ENCODE assay signal across 1 cellular context in the genomic region with DNA sequence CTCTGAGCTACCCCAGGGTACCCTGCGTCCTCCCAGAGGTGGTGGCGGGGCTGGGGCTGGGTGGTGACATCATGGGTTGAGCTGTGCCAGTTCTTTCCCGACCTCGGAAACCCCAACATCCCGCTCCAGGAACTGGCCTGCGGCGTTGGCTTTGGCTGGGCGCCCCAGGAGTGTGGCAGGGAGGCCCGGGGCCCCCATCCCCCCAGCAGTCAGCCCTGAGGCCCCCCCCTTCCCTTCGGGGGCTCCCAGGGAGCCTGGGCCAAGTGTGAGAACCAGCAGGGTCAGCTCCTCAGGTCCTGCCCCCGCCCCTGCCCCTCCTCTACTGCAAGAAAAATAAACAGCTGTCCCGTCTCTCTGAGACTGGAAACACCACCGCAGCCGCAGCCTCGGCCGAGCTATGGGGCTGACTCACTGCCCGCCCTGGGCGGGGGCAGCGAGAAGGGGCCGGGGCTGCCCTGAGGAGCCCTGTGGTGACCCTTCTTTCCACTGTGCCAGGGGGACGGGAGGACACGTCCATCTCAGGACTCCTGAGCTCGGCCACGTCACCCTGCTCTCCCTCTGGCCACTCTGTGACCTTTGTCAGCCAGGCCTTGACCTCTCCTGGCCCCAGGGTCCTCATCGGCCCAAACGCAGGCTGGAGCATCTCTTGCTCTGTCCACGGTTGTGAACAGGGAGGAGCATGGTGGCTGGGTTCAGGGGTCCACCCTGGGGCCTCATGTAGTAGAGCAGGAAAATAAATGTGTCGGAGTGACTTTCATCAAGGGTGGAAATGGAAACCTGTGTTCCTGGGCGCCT.
TF ChIP-seq lines count a peak whose summit lies in the region.

No MANE protein-coding gene starts in this region.

TF ChIP-seq in WTC11, 78 proteins besides CTCF, POLR2A, EP300 and RAD21 (continued from another document):
- TF ChIP-seq, protein P1, sequence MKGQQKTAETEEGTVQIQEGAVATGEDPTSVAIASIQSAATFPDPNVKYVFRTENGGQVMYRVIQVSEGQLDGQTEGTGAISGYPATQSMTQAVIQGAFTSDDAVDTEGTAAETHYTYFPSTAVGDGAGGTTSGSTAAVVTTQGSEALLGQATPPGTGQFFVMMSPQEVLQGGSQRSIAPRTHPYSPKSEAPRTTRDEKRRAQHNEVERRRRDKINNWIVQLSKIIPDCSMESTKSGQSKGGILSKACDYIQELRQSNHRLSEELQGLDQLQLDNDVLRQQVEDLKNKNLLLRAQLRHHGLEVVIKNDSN (CRISPR knock-in tag; IDR thresholded peaks at IDR 0.05), result no peak
- no peak for TF ChIP-seq ESRRA (CRISPR knock-in tag; IDR thresholded peaks at IDR 0.05; ENCODE audit: borderline replicate concordance)
- TF ChIP-seq, protein P2, sequence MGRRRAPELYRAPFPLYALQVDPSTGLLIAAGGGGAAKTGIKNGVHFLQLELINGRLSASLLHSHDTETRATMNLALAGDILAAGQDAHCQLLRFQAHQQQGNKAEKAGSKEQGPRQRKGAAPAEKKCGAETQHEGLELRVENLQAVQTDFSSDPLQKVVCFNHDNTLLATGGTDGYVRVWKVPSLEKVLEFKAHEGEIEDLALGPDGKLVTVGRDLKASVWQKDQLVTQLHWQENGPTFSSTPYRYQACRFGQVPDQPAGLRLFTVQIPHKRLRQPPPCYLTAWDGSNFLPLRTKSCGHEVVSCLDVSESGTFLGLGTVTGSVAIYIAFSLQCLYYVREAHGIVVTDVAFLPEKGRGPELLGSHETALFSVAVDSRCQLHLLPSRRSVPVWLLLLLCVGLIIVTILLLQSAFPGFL (CRISPR knock-in tag; IDR thresholded peaks at IDR 0.05; ENCODE audit: borderline replicate concordance), result no peak
- no peak for TF ChIP-seq SP1 (CRISPR knock-in tag; conservative IDR thresholded peaks at IDR 0.05)
- TF ChIP-seq NFE2L1 (CRISPR knock-in tag; IDR thresholded peaks at IDR 0.05), result no peak
- TF ChIP-seq, protein P3, sequence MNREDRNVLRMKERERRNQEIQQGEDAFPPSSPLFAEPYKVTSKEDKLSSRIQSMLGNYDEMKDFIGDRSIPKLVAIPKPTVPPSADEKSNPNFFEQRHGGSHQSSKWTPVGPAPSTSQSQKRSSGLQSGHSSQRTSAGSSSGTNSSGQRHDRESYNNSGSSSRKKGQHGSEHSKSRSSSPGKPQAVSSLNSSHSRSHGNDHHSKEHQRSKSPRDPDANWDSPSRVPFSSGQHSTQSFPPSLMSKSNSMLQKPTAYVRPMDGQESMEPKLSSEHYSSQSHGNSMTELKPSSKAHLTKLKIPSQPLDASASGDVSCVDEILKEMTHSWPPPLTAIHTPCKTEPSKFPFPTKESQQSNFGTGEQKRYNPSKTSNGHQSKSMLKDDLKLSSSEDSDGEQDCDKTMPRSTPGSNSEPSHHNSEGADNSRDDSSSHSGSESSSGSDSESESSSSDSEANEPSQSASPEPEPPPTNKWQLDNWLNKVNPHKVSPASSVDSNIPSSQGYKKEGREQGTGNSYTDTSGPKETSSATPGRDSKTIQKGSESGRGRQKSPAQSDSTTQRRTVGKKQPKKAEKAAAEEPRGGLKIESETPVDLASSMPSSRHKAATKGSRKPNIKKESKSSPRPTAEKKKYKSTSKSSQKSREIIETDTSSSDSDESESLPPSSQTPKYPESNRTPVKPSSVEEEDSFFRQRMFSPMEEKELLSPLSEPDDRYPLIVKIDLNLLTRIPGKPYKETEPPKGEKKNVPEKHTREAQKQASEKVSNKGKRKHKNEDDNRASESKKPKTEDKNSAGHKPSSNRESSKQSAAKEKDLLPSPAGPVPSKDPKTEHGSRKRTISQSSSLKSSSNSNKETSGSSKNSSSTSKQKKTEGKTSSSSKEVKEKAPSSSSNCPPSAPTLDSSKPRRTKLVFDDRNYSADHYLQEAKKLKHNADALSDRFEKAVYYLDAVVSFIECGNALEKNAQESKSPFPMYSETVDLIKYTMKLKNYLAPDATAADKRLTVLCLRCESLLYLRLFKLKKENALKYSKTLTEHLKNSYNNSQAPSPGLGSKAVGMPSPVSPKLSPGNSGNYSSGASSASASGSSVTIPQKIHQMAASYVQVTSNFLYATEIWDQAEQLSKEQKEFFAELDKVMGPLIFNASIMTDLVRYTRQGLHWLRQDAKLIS (CRISPR knock-in tag; IDR thresholded peaks at IDR 0.05; ENCODE audit: borderline replicate concordance), result no peak
- TF ChIP-seq MXD4 (CRISPR knock-in tag; IDR thresholded peaks at IDR 0.05; ENCODE audit: borderline replicate concordance), result no peak
- TF ChIP-seq, protein P4, sequence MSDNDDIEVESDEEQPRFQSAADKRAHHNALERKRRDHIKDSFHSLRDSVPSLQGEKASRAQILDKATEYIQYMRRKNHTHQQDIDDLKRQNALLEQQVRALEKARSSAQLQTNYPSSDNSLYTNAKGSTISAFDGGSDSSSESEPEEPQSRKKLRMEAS (CRISPR knock-in tag; IDR thresholded peaks at IDR 0.05), result no peak
- TF ChIP-seq NFATC4 (CRISPR knock-in tag; IDR thresholded peaks at IDR 0.05), result no peak
